In the genomic region with DNA sequence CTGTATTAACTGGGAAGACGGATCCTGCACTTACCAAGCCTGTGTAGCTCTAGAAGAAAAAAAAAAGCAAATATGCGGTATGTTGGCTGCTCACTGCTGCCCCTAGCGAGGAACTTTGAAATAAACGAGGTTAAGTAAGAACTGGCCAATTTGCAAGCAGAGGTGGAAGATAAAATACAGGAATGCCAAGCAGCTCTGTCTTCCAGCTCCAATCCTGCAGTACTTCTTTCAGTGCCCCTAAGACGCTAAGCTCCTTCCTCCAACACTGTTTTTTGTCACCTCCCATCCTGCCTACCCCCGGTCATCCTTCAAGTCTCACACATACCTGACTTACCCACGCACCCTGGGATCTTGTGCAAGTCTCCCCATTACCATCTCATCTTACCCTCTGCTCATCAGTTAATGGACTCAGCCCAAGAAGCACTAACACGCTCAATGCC, we compare ENCODE assay signal across 8 cellular contexts. TPM values are rescaled to one million over a fixed set of nuclear protein-coding genes. Genes with fewer than 3 reads are reported as not detected.
DNase-seq lines count a peak whose midpoint lies in the region; ATAC-seq and TF ChIP-seq lines count a peak whose summit lies in the region.

No MANE protein-coding gene starts in this region.

- DNase-seq in NCI-H510A (lab: John Stamatoyannopoulos, UW) (peak; percentile 21), lower lobe of right lung (no peak)
- peak; percentile 71 for DNase-seq in activated CD4-positive, alpha-beta memory T cell treated with anti-CD3 and anti-CD28 coated beads for 36 hours
- peak; percentile 70 for DNase-seq in effector CD4-positive, alpha-beta T cell
- DNase-seq in stimulated activated CD4-positive, alpha-beta T cell treated with anti-CD3 and anti-CD28 coated beads, TNF-alpha, amount 100 ng/mL, for 24 hours (ENCODE audit: low read depth in 3 of 3), result peak; percentile 42 to 66 (median 44)

- peaks cover 11% of the 10 kb centered on the region; the same call in 1 of the 2 replicates for H3K36me3 ChIP-seq in BLaER1
- peaks cover 0 to under 1% of the 10 kb centered on the region in 2 experiments; a peak in 1 of 3 replicates for H3K36me3 ChIP-seq in HEK293 (ENCODE audit: control insufficient read depth in 2 of 2, insufficient read depth in 1 of 2, low read length in 2 of 2)
- no peaks in the 10 kb centered on the region for H3K36me3 ChIP-seq in lower lobe of right lung

- TF ChIP-seq CTCF in HEK293 (tag by site-specific recombination; IDR thresholded peaks at IDR 0.05) (peak; percentile 87), lower lobe of right lung (IDR thresholded peaks at IDR 0.05) (peak; percentile 79)

- peak overlapping the region; percentile 81 for H3K4me3 ChIP-seq in BLaER1
- peak overlapping the region; percentile 72 for H3K4me3 ChIP-seq in HEK293 (ENCODE audit: low read depth, low read length)
- H3K4me3 ChIP-seq in lower lobe of right lung, result peak overlapping the region; percentile 75

- H4K20me1 ChIP-seq in BLaER1, result no peaks in the 10 kb centered on the region

- H3K4me3 Mint-ChIP-seq in activated CD4-positive, alpha-beta memory T cell treated with anti-CD3 and anti-CD28 coated beads for 36 hours, result peak overlapping the region; percentile 88

- POLR2A ChIA-PET in HEK293 (lab: Yijun Ruan, JAX), result interaction anchor here (0.5 to 3.1 kb wide), 13 partner anchors 9 to 117 kb away, joined by 3 to 127 read pairs (median 5); a partner anchor contains a TSS
- POLR2A ChIA-PET in activated CD4-positive, alpha-beta memory T cell treated with anti-CD3 and anti-CD28 coated beads for 36 hours (lab: Charles Lee), result interaction anchor here (0.6 to 3.1 kb wide), 9 partner anchors 18 to 643 kb away, joined by 3 to 70 read pairs (median 9); a partner anchor contains a TSS

- peaks cover 46% of the 10 kb centered on the region for H3K4me1 Mint-ChIP-seq in activated CD4-positive, alpha-beta memory T cell treated with anti-CD3 and anti-CD28 coated beads for 36 hours (ENCODE audit: low read depth)

- peak overlapping the region; percentile 85 for H3K9ac ChIP-seq in BLaER1

- peaks cover 5% of the 10 kb centered on the region for H3K36me3 Mint-ChIP-seq in activated CD4-positive, alpha-beta memory T cell treated with anti-CD3 and anti-CD28 coated beads for 36 hours

- H3K27me3 ChIP-seq in BLaER1, result no peaks in the 10 kb centered on the region
- no peaks in the 10 kb centered on the region for H3K27me3 ChIP-seq in lower lobe of right lung (ENCODE audit: low read depth)

- peak; percentile 57 to 59 for ATAC-seq in lower lobe of right lung
- ATAC-seq in HG03025 (IDR thresholded peaks at IDR 0.05; ENCODE audit: low FRiP score, unreplicated experiment), result no peak

- H3K27ac ChIP-seq in BLaER1 (peak overlapping the region; percentile 87), HEK293 (ENCODE audit: extremely low read depth, low read depth, low read length) (peak overlapping the region; percentile 94), lower lobe of right lung (peak overlapping the region; percentile 91)

- peak overlapping the region; percentile 92 for H3K4me2 ChIP-seq in BLaER1

- H3K4me1 ChIP-seq in BLaER1 (peaks cover 29% of the 10 kb centered on the region), HEK293 (ENCODE audit: control insufficient read depth, insufficient read depth, low read length) (no peaks in the 10 kb centered on the region), lower lobe of right lung (peaks cover 26% of the 10 kb centered on the region)

- no peaks in the 10 kb centered on the region for H3K9me3 Mint-ChIP-seq in activated CD4-positive, alpha-beta memory T cell treated with anti-CD3 and anti-CD28 coated beads for 36 hours

- H3K27me3 Mint-ChIP-seq in activated CD4-positive, alpha-beta memory T cell treated with anti-CD3 and anti-CD28 coated beads for 36 hours, result no peaks in the 10 kb centered on the region

- intact Hi-C loops in activated CD4-positive, alpha-beta memory T cell treated with anti-CD3 and anti-CD28 coated beads for 36 hours (cut with micrococcal nuclease), result loop anchor here (1.0 to 10.0 kb wide), 6 partner anchors 17 to 1795 kb away; a partner anchor contains a TSS
- intact Hi-C loops in lower lobe of right lung (cut with DNase I), result no loop called here

- no peaks in the 10 kb centered on the region for H3K9me3 ChIP-seq in BLaER1
- H3K9me3 ChIP-seq in HEK293 (ENCODE audit: control insufficient read depth, insufficient read depth, low read depth, low read length), result no peaks in the 10 kb centered on the region
- no peaks in the 10 kb centered on the region for H3K9me3 ChIP-seq in lower lobe of right lung

- CTCF ChIA-PET in HEK293 (lab: Yijun Ruan, JAX), result interaction anchor here (0.5 to 2.2 kb wide), 28 partner anchors 9 to 900 kb away, joined by 3 to 14 read pairs (median 4); a partner anchor contains a TSS
- CTCF ChIA-PET in activated CD4-positive, alpha-beta memory T cell treated with anti-CD3 and anti-CD28 coated beads for 36 hours (lab: Charles Lee), result interaction anchor here (0.7 to 4.1 kb wide), 13 partner anchors 14 to 643 kb away, joined by 3 to 59 read pairs (median 6); a partner anchor contains a TSS

- peak overlapping the region; percentile 99 for H3K27ac Mint-ChIP-seq in activated CD4-positive, alpha-beta memory T cell treated with anti-CD3 and anti-CD28 coated beads for 36 hours

TF ChIP-seq in HEK293, 187 proteins besides CTCF, POLR2A, EP300 and RAD21 (continues in another document):
- TF ChIP-seq, protein P1, sequence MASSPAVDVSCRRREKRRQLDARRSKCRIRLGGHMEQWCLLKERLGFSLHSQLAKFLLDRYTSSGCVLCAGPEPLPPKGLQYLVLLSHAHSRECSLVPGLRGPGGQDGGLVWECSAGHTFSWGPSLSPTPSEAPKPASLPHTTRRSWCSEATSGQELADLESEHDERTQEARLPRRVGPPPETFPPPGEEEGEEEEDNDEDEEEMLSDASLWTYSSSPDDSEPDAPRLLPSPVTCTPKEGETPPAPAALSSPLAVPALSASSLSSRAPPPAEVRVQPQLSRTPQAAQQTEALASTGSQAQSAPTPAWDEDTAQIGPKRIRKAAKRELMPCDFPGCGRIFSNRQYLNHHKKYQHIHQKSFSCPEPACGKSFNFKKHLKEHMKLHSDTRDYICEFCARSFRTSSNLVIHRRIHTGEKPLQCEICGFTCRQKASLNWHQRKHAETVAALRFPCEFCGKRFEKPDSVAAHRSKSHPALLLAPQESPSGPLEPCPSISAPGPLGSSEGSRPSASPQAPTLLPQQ (tag by site-specific recombination; IDR thresholded peaks at IDR 0.05), result 0 out of 2 replicates have a peak, but pooled peaks have one; percentile 8
- TF ChIP-seq HOXA7 (CRISPR knock-in tag; IDR thresholded peaks at IDR 0.05; ENCODE audit: borderline replicate concordance), result no peak
- TF ChIP-seq ZNF660 (tag by site-specific recombination; IDR thresholded peaks at IDR 0.05), result peak; percentile 30; the same call in 1 of the 2 replicates
- TF ChIP-seq ZEB2 (tag by site-specific recombination; IDR thresholded peaks at IDR 0.05), result 0 out of 2 replicates have a peak, but pooled peaks have one; percentile 19
- TF ChIP-seq, protein P2, sequence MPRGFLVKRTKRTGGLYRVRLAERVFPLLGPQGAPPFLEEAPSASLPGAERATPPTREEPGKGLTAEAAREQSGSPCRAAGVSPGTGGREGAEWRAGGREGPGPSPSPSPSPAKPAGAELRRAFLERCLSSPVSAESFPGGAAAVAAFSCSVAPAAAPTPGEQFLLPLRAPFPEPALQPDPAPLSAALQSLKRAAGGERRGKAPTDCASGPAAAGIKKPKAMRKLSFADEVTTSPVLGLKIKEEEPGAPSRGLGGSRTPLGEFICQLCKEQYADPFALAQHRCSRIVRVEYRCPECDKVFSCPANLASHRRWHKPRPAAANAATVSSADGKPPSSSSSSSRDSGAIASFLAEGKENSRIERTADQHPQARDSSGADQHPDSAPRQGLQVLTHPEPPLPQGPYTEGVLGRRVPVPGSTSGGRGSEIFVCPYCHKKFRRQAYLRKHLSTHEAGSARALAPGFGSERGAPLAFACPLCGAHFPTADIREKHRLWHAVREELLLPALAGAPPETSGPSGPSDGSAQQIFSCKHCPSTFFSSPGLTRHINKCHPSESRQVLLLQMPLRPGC (tag by site-specific recombination; IDR thresholded peaks at IDR 0.05), result 0 out of 2 replicates have a peak, but pooled peaks have one; percentile 19
- TF ChIP-seq ZSCAN30 (tag by site-specific recombination; IDR thresholded peaks at IDR 0.05), result no peak
- TF ChIP-seq, protein P3, sequence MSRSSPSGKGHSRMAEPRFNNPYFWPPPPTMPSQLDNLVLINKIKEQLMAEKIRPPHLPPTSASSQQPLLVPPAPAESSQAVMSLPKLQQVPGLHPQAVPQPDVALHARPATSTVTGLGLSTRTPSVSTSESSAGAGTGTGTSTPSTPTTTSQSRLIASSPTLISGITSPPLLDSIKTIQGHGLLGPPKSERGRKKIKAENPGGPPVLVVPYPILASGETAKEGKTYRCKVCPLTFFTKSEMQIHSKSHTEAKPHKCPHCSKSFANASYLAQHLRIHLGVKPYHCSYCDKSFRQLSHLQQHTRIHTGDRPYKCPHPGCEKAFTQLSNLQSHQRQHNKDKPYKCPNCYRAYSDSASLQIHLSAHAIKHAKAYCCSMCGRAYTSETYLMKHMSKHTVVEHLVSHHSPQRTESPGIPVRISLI (tag by site-specific recombination; IDR thresholded peaks at IDR 0.05), result peak; percentile 90

RNA-seq across cellular contexts. Expression of a gene that starts 0.8 kb away (rescaled TPM):
- 1 to 10 TPM; 2.5 to 3.0 TPM for total RNA-seq in activated CD4-positive, alpha-beta memory T cell treated with anti-CD3 and anti-CD28 coated beads for 36 hours
- 3.7 TPM for total RNA-seq in lower lobe of right lung

RNA-seq across cellular contexts. Expression of a gene that starts 26.4 kb away (rescaled TPM):
- total RNA-seq in activated CD4-positive, alpha-beta memory T cell treated with anti-CD3 and anti-CD28 coated beads for 36 hours, result 100 to 1,000 TPM; 112 to 113 TPM
- 45.9 TPM for total RNA-seq in lower lobe of right lung
